11 cellular contexts compared by ENCODE assay signal in genomic region chr17:49969794-49970389, GRCh38. TPM values are rescaled to one million over a fixed set of nuclear protein-coding genes. Genes with fewer than 3 reads are reported as not detected.
DNase-seq lines count a peak whose midpoint lies in the region; ATAC-seq, FAIRE-seq and TF ChIP-seq lines count a peak whose summit lies in the region.
"Had no signal": no experiment of that assay in that cellular context is flagged by ENCODE, and none has a peak within 500 bp of the region (broad histone marks: within the 10 kb centered on the region; RNA-seq: fewer than 3 reads in every experiment).

No MANE protein-coding gene starts in this region.

- H3K14ac ChIP-seq in H1 (ENCODE audit: insufficient read length), result no peak overlapping the region

- no peak overlapping the region for H2BK120ac ChIP-seq in H1 (replicated peaks; ENCODE audit: low read depth, low read length)

- H3K79me1 ChIP-seq in H1 (ENCODE audit: low read depth, low read length), result no peaks in the 10 kb centered on the region

- H4K8ac ChIP-seq in H1 (ENCODE audit: extremely low read depth, insufficient read depth, low read length), result no peak overlapping the region; the same call in 1 of the 2 replicates

- TF ChIP-seq RAD21 in H1 (IDR thresholded peaks at IDR 0.05 in 1 of 2, conservative IDR thresholded peaks at IDR 0.05 in 1 of 2; ENCODE audit: low read depth in 2 of 2, low read length in 2 of 2), result no peak

- H3K27me3 ChIP-seq in Peyer's patch, result peaks cover 0 to 74% of the 10 kb centered on the region in 2 donors
- peaks cover 87 to 100% (median 96%) of the 10 kb centered on the region in 4 experiments for H3K27me3 ChIP-seq in H1 (replicated peaks in 1 of 4; ENCODE audit: control insufficient read depth in 3 of 4, extremely low read depth in 1 of 4, insufficient read depth in 3 of 4, low read length in 3 of 4)
- H3K27me3 ChIP-seq in spleen (replicated peaks in 1 of 7), result peaks cover 7 to 100% (median 94%) of the 10 kb centered on the region in 7 donors

- FAIRE-seq in H1 (lab: Jason Lieb, UNC), result no peak

- no peak overlapping the region for H2BK5ac ChIP-seq in H1 (ENCODE audit: low read depth, low read length)

- H2BK12ac ChIP-seq in H1 (ENCODE audit: low read depth, low read length), result peak overlapping the region; percentile 29; the same call in 1 of the 2 replicates

- POLR2A ChIA-PET in H1 (lab: Charles Lee; ENCODE audit: partially characterized antibody), result interaction anchor here (1.2 kb wide), 1 partner anchor 24 kb away, joined by 5 read pairs; no protein-coding TSS in a partner anchor

- no peak overlapping the region for H2BK15ac ChIP-seq in H1 (ENCODE audit: low read length)

- H3K36me3 Mint-ChIP-seq in activated CD4-positive, alpha-beta T cell treated with anti-CD3 and anti-CD28 coated beads, Interleukin-2, amount 10 ng/mL, durations not matched to agents 24 days and 14 days (ENCODE audit: low read depth), result peaks cover 2% of the 10 kb centered on the region

- H3K27ac ChIP-seq in Peyer's patch (no peak overlapping the region), H1 (ENCODE audit: low read depth, low read length) (no peak overlapping the region), spleen (no peak overlapping the region)
- H3K27ac ChIP-seq: right atrium auricular region had no signal

- TF ChIP-seq EP300 in H1 (IDR thresholded peaks at IDR 0.05; ENCODE audit: borderline replicate concordance in 1 of 2, low read depth in 2 of 2, low read length in 2 of 2), result no peak

- H3K27me3 Mint-ChIP-seq in activated CD4-positive, alpha-beta T cell treated with anti-CD3 and anti-CD28 coated beads, Interleukin-2, amount 10 ng/mL, durations not matched to agents 24 days and 14 days, result peaks cover 89% of the 10 kb centered on the region

- H4K91ac ChIP-seq in H1 (replicated peaks; ENCODE audit: insufficient read length, low read length), result no peak overlapping the region

- no peaks in the 10 kb centered on the region for H3K9me3 ChIP-seq in Peyer's patch
- H3K9me3 ChIP-seq in H1 (ENCODE audit: insufficient read depth in 2 of 2, low read depth in 1 of 2, low read length in 1 of 2), result no peaks in the 10 kb centered on the region; a peak in 1 of 4 replicates
- H3K9me3 ChIP-seq in spleen, result no peaks in the 10 kb centered on the region
- H3K9me3 ChIP-seq: right atrium auricular region had no signal

- no peak overlapping the region for H2AK5ac ChIP-seq in H1 (ENCODE audit: low read depth, low read length)

- TF ChIP-seq POLR2A in Peyer's patch (IDR thresholded peaks at IDR 0.05) (no peak), H1 (IDR thresholded peaks at IDR 0.05; ENCODE audit: control extremely low read depth in 1 of 2, low read depth in 2 of 2, low read length in 2 of 2) (no peak), spleen (IDR thresholded peaks at IDR 0.05) (no peak)

- H3K4me3 ChIP-seq in Peyer's patch (peak overlapping the region in 3 of 4 donors; percentile 46 to 60 (median 56)), H1 (ENCODE audit: extremely low read depth in 1 of 4, insufficient read depth in 2 of 4, low read depth in 3 of 4, low read length in 4 of 4) (peak overlapping the region; percentile 33 to 78 (median 52); a peak in 7 of 8 replicates), spleen (peak overlapping the region in 5 of 8 donors; percentile 53 to 85 (median 59))

- H3K4me1 ChIP-seq in Peyer's patch (peaks cover 0 to 40% (median 11%) of the 10 kb centered on the region in 4 donors), H1 (replicated peaks in 1 of 4; ENCODE audit: control insufficient read depth in 3 of 4, insufficient read depth in 4 of 4, low read length in 3 of 4) (peaks cover 0 to 35% (median 23%) of the 10 kb centered on the region in 4 experiments; a peak in 6 of 7 replicates), spleen (peaks cover 19 to 65% (median 47%) of the 10 kb centered on the region in 6 donors)

- no peak overlapping the region for H2AFZ ChIP-seq in H1 (ENCODE audit: low read length)

- H3K4me3 Mint-ChIP-seq in activated CD4-positive, alpha-beta T cell treated with anti-CD3 and anti-CD28 coated beads, Interleukin-2, amount 10 ng/mL, durations not matched to agents 24 days and 14 days, result peak overlapping the region; percentile 87

- no peak overlapping the region for H3K23ac ChIP-seq in H1 (ENCODE audit: insufficient read length)

- peak overlapping the region; percentile 68 to 76 for H3K4me2 ChIP-seq in H1 (ENCODE audit: insufficient read depth in 1 of 2, low read depth in 2 of 2, low read length in 2 of 2)

- H3K18ac ChIP-seq in H1 (ENCODE audit: extremely low read depth, low read length), result no peak overlapping the region

- H3K36me3 ChIP-seq in Peyer's patch, result no peaks in the 10 kb centered on the region
- H3K36me3 ChIP-seq in H1 (ENCODE audit: control insufficient read depth in 2 of 4, insufficient read depth in 4 of 4, low read length in 3 of 4), result peaks cover 0 to 8% (median 0%) of the 10 kb centered on the region in 4 experiments; a peak in 2 of 8 replicates
- H3K36me3 ChIP-seq in spleen, result no peaks in the 10 kb centered on the region
- H3K36me3 ChIP-seq: right atrium auricular region had no signal

- H3K23me2 ChIP-seq in H1 (ENCODE audit: low read depth, low read length), result peaks cover 14% of the 10 kb centered on the region

- H3K27ac Mint-ChIP-seq in activated CD4-positive, alpha-beta T cell treated with anti-CD3 and anti-CD28 coated beads, Interleukin-2, amount 10 ng/mL, durations not matched to agents 24 days and 14 days, result no peak overlapping the region

- H2BK20ac ChIP-seq in H1 (ENCODE audit: low read length), result no peak overlapping the region

- TF ChIP-seq CTCF in Peyer's patch (IDR thresholded peaks at IDR 0.05) (no peak), H1 (IDR thresholded peaks at IDR 0.05; ENCODE audit: control extremely low read depth in 1 of 3, insufficient read depth in 1 of 3, low read depth in 1 of 3, low read length in 3 of 3) (no peak), spleen (IDR thresholded peaks at IDR 0.05 in 8 of 11, conservative IDR thresholded peaks at IDR 0.05 in 3 of 11) (no peak)

- no peak for DNase-seq in activated CD4-positive, alpha-beta T cell treated with anti-CD3 and anti-CD28 coated beads, Interleukin-2, amount 10 ng/mL, durations not matched to agents 24 days and 14 days
- no peak for DNase-seq in activated CD4-positive, alpha-beta T cell treated with anti-CD3 and anti-CD28 coated beads for 4 hours
- DNase-seq in Peyer's patch (no peak), H1 (ENCODE audit: low read depth in 1 of 2, low spot score in 2 of 2) (no peak), spleen (no peak), SIG-M5 treated with dmso at 0.1 percent for 504 hours (lab: John Stamatoyannopoulos, UW; ENCODE audit: unreplicated experiment) (no peak), DMS153 (lab: John Stamatoyannopoulos, UW) (no peak)
- DNase-seq: activated CD4-positive, alpha-beta T cell treated with anti-CD3 and anti-CD28 coated beads, Interleukin-2, amount 50 U/mL, for 1 hour; GDM1 had no signal

- intact Hi-C loops in activated CD4-positive, alpha-beta T cell treated with anti-CD3 and anti-CD28 coated beads, Interleukin-2, amount 10 ng/mL, durations not matched to agents 24 days and 14 days (cut with micrococcal nuclease), result loop anchor here (5.0 to 10.0 kb wide), 3 partner anchors 973 to 1355 kb away; partner anchors contain the start of genes HOXB13, HOXB7, HOXB8 and IGF2BP1
- intact Hi-C loops in spleen (cut with DNase I; ENCODE audit: low total_unique reads), result no loop called here

- H3K56ac ChIP-seq in H1 (replicated peaks; ENCODE audit: insufficient read length, low read depth, low read length), result no peak overlapping the region

- no peaks in the 10 kb centered on the region for H3K79me2 ChIP-seq in H1 (ENCODE audit: control insufficient read depth in 1 of 2, insufficient read depth in 2 of 2, low read length in 2 of 2)

- no peak overlapping the region for H3K4ac ChIP-seq in H1 (replicated peaks; ENCODE audit: insufficient read length, low read depth, low read length)

- H3K9ac ChIP-seq in H1 (replicated peaks in 1 of 4; ENCODE audit: extremely low read depth in 1 of 4, low read depth in 3 of 4, low read length in 3 of 4), result no peak overlapping the region

- WGBS in H1 (ENCODE audit: extremely low coverage in 1 of 2, insufficient coverage in 1 of 2, insufficient read length in 1 of 2, insufficient replicate concordance in 2 of 2, low coverage in 1 of 2, low lambda C conversion rate in 2 of 2, missing lambda C conversion rate in 1 of 2), 2 experiments, result 7% methylated on average over 6 of the region's 18 CpGs; no CpG with 5 or more reads in 1 of the 2 experiments
- 10 to 18% (median 14%) methylated on average over 12 to 18 of the region's 18 CpGs for WGBS in spleen, 5 donors

- no peaks in the 10 kb centered on the region for H3K9me3 Mint-ChIP-seq in activated CD4-positive, alpha-beta T cell treated with anti-CD3 and anti-CD28 coated beads, Interleukin-2, amount 10 ng/mL, durations not matched to agents 24 days and 14 days

- CTCF ChIA-PET in H1 (lab: Charles Lee; ENCODE audit: partially characterized antibody), result interaction anchor here (0.9 to 15.2 kb wide), 8 partner anchors 9 to 109 kb away, joined by 3 to 398 read pairs (median 4); partner anchors contain the start of gene DLX3

- ATAC-seq in HG03175 (IDR thresholded peaks at IDR 0.05; ENCODE audit: unreplicated experiment), result no peak

- H4K20me1 ChIP-seq in H1 (replicated peaks in 1 of 2; ENCODE audit: control insufficient read depth in 1 of 2, insufficient read depth in 2 of 2, low read length in 2 of 2), result peaks cover 19 to 35% of the 10 kb centered on the region in 2 experiments

- peaks cover 21% of the 10 kb centered on the region for H3K4me1 Mint-ChIP-seq in activated CD4-positive, alpha-beta T cell treated with anti-CD3 and anti-CD28 coated beads, Interleukin-2, amount 10 ng/mL, durations not matched to agents 24 days and 14 days

- H4K5ac ChIP-seq in H1 (ENCODE audit: insufficient read length, low read depth, low read length), result no peak overlapping the region

RNA-seq across cellular contexts. Expression of gene DLX4, which starts 0.9 kb away (rescaled TPM):
- 0.21 TPM in 1 of 2 replicates, not detected in the other for total RNA-seq in activated CD4-positive, alpha-beta T cell treated with anti-CD3 and anti-CD28 coated beads, Interleukin-2, amount 10 ng/mL, durations not matched to agents 24 days and 14 days
- total RNA-seq in Peyer's patch (not detected), spleen (1 to 10 TPM in 1 of 7 donors, under 1 TPM in 4, not detected in 2; 0.23 to 1.1 (median 0.57) TPM)
- 0.80 and 0.88 TPM in 2 replicates for total RNA-seq in H1 (2021; fragmentation: NEBNext Ultra II Directional; extraction: Animal tissue kit (Norgen Biotek cat#: 25700))
- polyA plus RNA-seq in H1 (2011; rRNA removed) (0.67 and 1.5 TPM in 2 replicates), spleen (under 1 TPM; 0.09 to 0.29 (median 0.22) TPM)
- 0.94 TPM for polyA plus RNA-seq in H1 (2011; cell fraction: cytosol; rRNA removed)
- 5.0 TPM for polyA plus RNA-seq in H1 (2011; cell fraction: nucleus; rRNA removed)
- polyA plus RNA-seq in H1 (2012, experiment 1 of 2), result 0.64 to 1.2 TPM (median 0.93 TPM) in 4 replicates
- polyA plus RNA-seq in H1 (2012, experiment 2 of 2), result 0.84 TPM
- 0.97 TPM for polyA plus RNA-seq in H1 (2013, experiment 1 of 2)
- 0.87 TPM for polyA plus RNA-seq in H1 (2013, experiment 2 of 2)
- polyA minus RNA-seq in H1 (2011; rRNA and poly(A)+ RNA removed), result 0.39 and 0.73 TPM in 2 replicates
- 0.88 TPM for polyA minus RNA-seq in H1 (2011; cell fraction: cytosol; rRNA and poly(A)+ RNA removed)
- polyA minus RNA-seq in H1 (2011; cell fraction: nucleus; rRNA and poly(A)+ RNA removed), result 2.2 TPM

RNA-seq across cellular contexts. Expression of gene DLX3, which starts 25.1 kb away (rescaled TPM):
- 0.12 TPM in 1 of 2 replicates, not detected in the other for total RNA-seq in activated CD4-positive, alpha-beta T cell treated with anti-CD3 and anti-CD28 coated beads, Interleukin-2, amount 10 ng/mL, durations not matched to agents 24 days and 14 days
- total RNA-seq in Peyer's patch (not detected), spleen (not detected)
- 0.15 TPM in 1 of 2 replicates, not detected in the other for total RNA-seq in H1 (2021; fragmentation: NEBNext Ultra II Directional; extraction: Animal tissue kit (Norgen Biotek cat#: 25700))
- polyA plus RNA-seq in H1 (2011; rRNA removed) (0.06 and 0.20 TPM in 2 replicates), spleen (under 1 TPM in 1 of 3 donors, not detected in 2; 0.02 TPM)
- polyA plus RNA-seq in H1 (2011; cell fraction: cytosol; rRNA removed), result 0.12 TPM
- polyA plus RNA-seq in H1 (2011; cell fraction: nucleus; rRNA removed), result 0.29 TPM
- 0.15 to 0.25 TPM (median 0.25 TPM) in 3 of 4 replicates, not detected in the other for polyA plus RNA-seq in H1 (2012, experiment 1 of 2)
- 0.35 TPM for polyA plus RNA-seq in H1 (2012, experiment 2 of 2)
- 0.12 TPM for polyA plus RNA-seq in H1 (2013, experiment 1 of 2)
- 0.17 TPM for polyA plus RNA-seq in H1 (2013, experiment 2 of 2)
- polyA minus RNA-seq in H1 (2011; rRNA and poly(A)+ RNA removed), result 0.09 and 0.10 TPM in 2 replicates
- not detected for polyA minus RNA-seq in H1 (2011; cell fraction: cytosol; rRNA and poly(A)+ RNA removed)
- 1.3 TPM for polyA minus RNA-seq in H1 (2011; cell fraction: nucleus; rRNA and poly(A)+ RNA removed)
